27 cellular contexts compared by ENCODE assay signal in the genomic region with DNA sequence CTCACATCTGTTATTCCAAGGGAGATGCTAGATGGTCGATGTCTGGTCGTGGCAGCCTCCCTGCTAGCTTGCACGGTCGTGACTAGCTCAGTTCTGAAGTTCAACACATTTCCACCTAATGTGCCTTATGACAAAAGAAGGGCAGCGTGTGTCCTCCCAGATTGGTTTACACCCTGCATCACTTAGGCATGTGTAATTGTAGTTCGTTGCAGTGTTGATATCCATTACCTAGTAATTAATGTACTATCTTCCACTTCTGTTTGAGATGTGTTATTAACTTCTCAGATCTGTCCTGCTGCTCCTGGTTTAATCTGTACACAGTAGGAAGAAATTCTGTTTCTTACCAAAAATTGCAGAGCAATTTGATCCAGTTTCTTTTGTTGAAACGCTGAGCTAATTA.
DNase-seq lines count a peak whose midpoint lies in the region; ATAC-seq and TF ChIP-seq lines count a peak whose summit lies in the region.
"Had no signal": no experiment of that assay in that cellular context is flagged by ENCODE, and none has a peak within 500 bp of the region (broad histone marks: within the 10 kb centered on the region; RNA-seq: fewer than 3 reads in every experiment).

No MANE protein-coding gene starts in this region.

- no peak for ATAC-seq in left colon
- ATAC-seq: activated CD8-positive, alpha-beta T cell treated with anti-CD3 and anti-CD28 coated beads for 36 hours; effector memory CD8-positive, alpha-beta T cell; HepG2; right cardiac atrium; Right ventricle myocardium inferior; SK-N-SH treated with all-trans-retinoic acid at 6 μM for 48 hours; stimulated activated naive CD8-positive, alpha-beta T cell treated with anti-CD3 and anti-CD28 coated beads, Interleukin-15, amount 100 ng/mL, for 72 hours had no signal

- H3K4me3 ChIP-seq in sigmoid colon = no peak overlapping the region
- H3K4me3 ChIP-seq: uterus had no signal

- 61 to 75% methylated on average over 7 of the region's 7 CpGs for WGBS in sigmoid colon, 2 donors

- no peak for TF ChIP-seq POLR2A in sigmoid colon (IDR thresholded peaks at IDR 0.05)

- TF ChIP-seq CTCF in glutamatergic neuron (IDR thresholded peaks at IDR 0.05; ENCODE audit: partially characterized antibody, unreplicated experiment) (no peak), sigmoid colon (IDR thresholded peaks at IDR 0.05) (no peak)

- H3K9me3 Mint-ChIP-seq in glutamatergic neuron (ENCODE audit: unreplicated experiment) = peaks cover 12% of the 10 kb centered on the region
- H3K9me3 Mint-ChIP-seq: activated CD8-positive, alpha-beta T cell treated with anti-CD3 and anti-CD28 coated beads for 36 hours; activated T-helper 1 cell treated with anti-CD3 and anti-CD28 coated beads, Interleukin-12 subunit alpha, Interleukin-12 subunit beta, Interleukin-2, Interleukin-4 antibody, amounts not matched to agents 30 ng/mL and 10 ng/mL and 1 ng/mL, durations not matched to agents 14 hours and 24 hours and 36 hours; CD4-positive, alpha-beta T cell; effector memory CD8-positive, alpha-beta T cell; stimulated activated naive CD8-positive, alpha-beta T cell treated with anti-CD3 and anti-CD28 coated beads, Interleukin-15, amount 100 ng/mL, for 72 hours; T-helper 1 cell treated with Interleukin-12 subunit alpha and Interleukin-12 subunit beta and Interleukin-4 antibody, amounts not matched to agents 30 μg/mL and 1 μg/mL, for 36 hours had no signal

- intact Hi-C loops in sigmoid colon (cut with DNase I) = no loop called here
- intact Hi-C loops in left colon (cut with DNase I, micrococcal nuclease) = no loop called here

- peaks cover 5% of the 10 kb centered on the region for H3K36me3 Mint-ChIP-seq in glutamatergic neuron (ENCODE audit: unreplicated experiment)
- H3K36me3 Mint-ChIP-seq: naive B cell had no signal

- H3K27ac Mint-ChIP-seq in glutamatergic neuron (ENCODE audit: unreplicated experiment) = peak overlapping the region; percentile 88
- H3K27ac Mint-ChIP-seq: activated CD8-positive, alpha-beta T cell treated with anti-CD3 and anti-CD28 coated beads for 36 hours; activated T-helper 1 cell treated with anti-CD3 and anti-CD28 coated beads, Interleukin-12 subunit alpha, Interleukin-12 subunit beta, Interleukin-2, Interleukin-4 antibody, amounts not matched to agents 30 ng/mL and 10 ng/mL and 1 ng/mL, durations not matched to agents 14 hours and 24 hours and 36 hours; CD4-positive, alpha-beta T cell; effector memory CD8-positive, alpha-beta T cell; naive B cell; stimulated activated naive CD8-positive, alpha-beta T cell treated with anti-CD3 and anti-CD28 coated beads, Interleukin-15, amount 100 ng/mL, for 72 hours; T-helper 1 cell treated with Interleukin-12 subunit alpha and Interleukin-12 subunit beta and Interleukin-4 antibody, amounts not matched to agents 30 μg/mL and 1 μg/mL, for 36 hours had no signal

- H3K27me3 ChIP-seq in sigmoid colon = no peaks in the 10 kb centered on the region
- H3K27me3 ChIP-seq: uterus had no signal

- no peak for TF ChIP-seq EP300 in sigmoid colon (IDR thresholded peaks at IDR 0.05)

- peaks cover 16% of the 10 kb centered on the region for H3K27me3 Mint-ChIP-seq in glutamatergic neuron (ENCODE audit: unreplicated experiment)

- peak overlapping the region; percentile 65 for H3K4me3 Mint-ChIP-seq in glutamatergic neuron (ENCODE audit: unreplicated experiment)
- H3K4me3 Mint-ChIP-seq: activated CD8-positive, alpha-beta T cell treated with anti-CD3 and anti-CD28 coated beads for 36 hours; activated T-helper 1 cell treated with anti-CD3 and anti-CD28 coated beads, Interleukin-12 subunit alpha, Interleukin-12 subunit beta, Interleukin-2, Interleukin-4 antibody, amounts not matched to agents 30 ng/mL and 10 ng/mL and 1 ng/mL, durations not matched to agents 14 hours and 24 hours and 36 hours; CD4-positive, alpha-beta T cell; effector memory CD8-positive, alpha-beta T cell; naive B cell; stimulated activated naive CD8-positive, alpha-beta T cell treated with anti-CD3 and anti-CD28 coated beads, Interleukin-15, amount 100 ng/mL, for 72 hours; T-helper 1 cell treated with Interleukin-12 subunit alpha and Interleukin-12 subunit beta and Interleukin-4 antibody, amounts not matched to agents 30 μg/mL and 1 μg/mL, for 36 hours had no signal

- H3K36me3 ChIP-seq in sigmoid colon = no peaks in the 10 kb centered on the region
- H3K36me3 ChIP-seq: uterus had no signal

- no peak overlapping the region for H3K27ac ChIP-seq in sigmoid colon
- H3K27ac ChIP-seq: uterus had no signal

- H3K9me3 ChIP-seq in sigmoid colon = no peaks in the 10 kb centered on the region
- H3K9me3 ChIP-seq: uterus had no signal

- peaks cover 0 to 3% (median 0%) of the 10 kb centered on the region in 4 donors for H3K4me1 ChIP-seq in sigmoid colon
- H3K4me1 ChIP-seq: uterus had no signal

- H3K4me1 Mint-ChIP-seq in glutamatergic neuron (ENCODE audit: low read depth, unreplicated experiment) = peaks cover 64% of the 10 kb centered on the region
- H3K4me1 Mint-ChIP-seq: naive B cell; stimulated activated naive CD8-positive, alpha-beta T cell treated with anti-CD3 and anti-CD28 coated beads, Interleukin-15, amount 100 ng/mL, for 72 hours had no signal

- DNase-seq in NCI-H82 (lab: John Stamatoyannopoulos, UW) = peak; percentile 21
- DNase-seq in NCI-H82 treated with DMSO at 0.1 percent for 48 hours (lab: John Stamatoyannopoulos, UW; ENCODE audit: unreplicated experiment) = no peak
- DNase-seq in NCI-H2227 treated with DMSO at 0.1 percent for 48 hours (lab: John Stamatoyannopoulos, UW) = peak; percentile 93
- DNase-seq in glutamatergic neuron = no peak
- no peak for DNase-seq in UCSD-AML1 (lab: John Stamatoyannopoulos, UW; ENCODE audit: unreplicated experiment)
- no peak for DNase-seq in T-helper 9 cell
- DNase-seq in sigmoid colon = no peak
- DNase-seq in left colon = no peak
- DNase-seq: activated CD4-positive, alpha-beta T cell treated with anti-CD3 and anti-CD28 coated beads for 1 hour; activated CD8-positive, alpha-beta memory T cell treated with anti-CD3 and anti-CD28 coated beads, Interleukin-2, amount 50 U/mL, for 48 hours; activated CD8-positive, alpha-beta T cell treated with anti-CD3 and anti-CD28 coated beads for 36 hours; activated naive CD4-positive, alpha-beta T cell treated with Interleukin-2 at 50 U/mL for 16 hours; AML-193; CD4-positive, alpha-beta T cell; cortex of kidney; effector memory CD8-positive, alpha-beta T cell; naive B cell; NCI-H1694 treated with DMSO at 0.1 percent for 48 hours; NCI-H446 treated with DMSO at 0.1 percent for 48 hours; stimulated activated naive CD8-positive, alpha-beta T cell treated with anti-CD3 and anti-CD28 coated beads, Interleukin-15, amount 100 ng/mL, for 72 hours; uterus had no signal

Comparison
In these comparisons a context has a peak if more than half of its experiments do, and no peak if none do; other contexts are left out.
1. DNase-seq: peak in NCI-H82 (single experiment) and NCI-H2227 treated with DMSO at 0.1 percent for 48 hours (single experiment); none in NCI-H82 treated with DMSO at 0.1 percent for 48 hours (single experiment), glutamatergic neuron (single experiment), UCSD-AML1 (single experiment), T-helper 9 cell (single experiment), sigmoid colon (single experiment) and left colon (0 of 2).